Comparison of ENCODE assay signal across 14 cellular contexts in the genomic region with DNA sequence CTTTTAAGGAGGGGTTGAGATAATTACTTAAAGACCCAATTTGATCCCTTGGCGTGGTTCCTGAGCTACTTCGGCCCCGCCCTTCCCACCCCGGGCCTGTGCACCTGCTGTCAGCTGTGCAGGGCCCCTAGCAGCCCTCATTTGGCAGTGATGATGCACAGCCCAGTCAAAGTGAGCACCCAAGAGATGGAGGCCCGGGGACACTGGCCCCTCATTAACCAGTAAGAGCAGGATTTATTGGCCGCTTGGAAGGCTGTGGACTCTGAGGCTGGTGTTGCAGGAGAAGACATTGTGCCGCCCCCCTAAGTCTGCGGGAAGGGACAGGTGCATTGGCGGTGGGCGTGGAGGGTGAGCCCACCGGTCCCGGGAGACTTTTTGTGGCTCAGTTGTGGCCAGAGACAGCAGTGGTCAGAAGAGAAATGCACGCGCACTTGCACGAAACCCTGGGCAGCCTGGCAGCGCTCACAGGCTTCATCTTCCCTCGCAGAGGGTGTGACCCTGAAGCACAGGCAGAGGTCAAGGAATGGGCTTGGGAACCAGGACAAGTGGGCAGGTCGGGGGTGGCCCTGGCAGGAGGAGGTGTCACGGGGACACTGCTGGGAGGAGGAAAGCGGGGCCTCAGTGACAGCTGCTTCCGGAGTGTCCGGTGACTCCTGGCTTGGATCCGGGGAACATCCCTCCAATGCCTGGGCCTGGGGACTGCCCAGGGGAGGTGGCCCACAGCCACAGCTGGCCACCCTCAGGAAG.
"Had no signal": no experiment of that assay in that cellular context is flagged by ENCODE, and none has a peak within 500 bp of the region (broad histone marks: within the 10 kb centered on the region; RNA-seq: fewer than 3 reads in every experiment).

No MANE protein-coding gene starts in this region.

- H3K9me3 ChIP-seq: prostate gland had no signal

- H3K36me3 ChIP-seq: brain microvascular endothelial cell, prostate gland, uterus had no signal

- H3K79me2 ChIP-seq: hepatocyte had no signal

- H3K4me2 ChIP-seq: hepatocyte had no signal

- H3K4me1 ChIP-seq: prostate gland, uterus had no signal

- H3K27ac ChIP-seq: brain microvascular endothelial cell, hepatocyte, prostate gland, uterus had no signal

- H3K27me3 ChIP-seq: hepatocyte, uterus had no signal

- DNase-seq: activated CD4-positive, alpha-beta T cell treated with anti-CD3 and anti-CD28 coated beads, Interleukin-2, amount 50 U/mL, for 4 hours; activated naive CD4-positive, alpha-beta T cell treated with anti-CD3 and anti-CD28 coated beads, Interleukin-2, amount 50 U/mL, for 16 hours; activated T-cell treated with anti-CD3 and anti-CD28 coated beads, Interleukin-2, amount 50 U/mL, for 1 hour; amniotic stem cell; brain microvascular endothelial cell; dermis blood vessel endothelial cell; natural killer cell; stimulated activated CD4-positive, alpha-beta T cell treated with anti-CD3 and anti-CD28 coated beads, Interleukin-15, amount 100 ng/mL, for 24 hours; stimulated activated CD4-positive, alpha-beta T cell treated with anti-CD3 and anti-CD28 coated beads, Interleukin-4, amount 100 ng/mL, for 24 hours; uterus had no signal

- H3K4me3 ChIP-seq: hepatocyte, lung, prostate gland, uterus had no signal

- H2AFZ ChIP-seq: hepatocyte had no signal

- ATAC-seq: activated CD4-positive, CD25-positive, alpha-beta regulatory T cell treated with anti-CD3 and anti-CD28 coated beads, Interleukin-2, amount 50 U/mL, for 24 hours; natural killer cell had no signal
